In genomic region chr5:72955768-72956323, GRCh38 we compare ENCODE assay signal across 8 cellular contexts. TPM values are rescaled to one million over a fixed set of nuclear protein-coding genes. Genes with fewer than 3 reads are reported as not detected.
DNase-seq lines count a peak whose midpoint lies in the region; ATAC-seq and TF ChIP-seq lines count a peak whose summit lies in the region.

A gene with protein sequence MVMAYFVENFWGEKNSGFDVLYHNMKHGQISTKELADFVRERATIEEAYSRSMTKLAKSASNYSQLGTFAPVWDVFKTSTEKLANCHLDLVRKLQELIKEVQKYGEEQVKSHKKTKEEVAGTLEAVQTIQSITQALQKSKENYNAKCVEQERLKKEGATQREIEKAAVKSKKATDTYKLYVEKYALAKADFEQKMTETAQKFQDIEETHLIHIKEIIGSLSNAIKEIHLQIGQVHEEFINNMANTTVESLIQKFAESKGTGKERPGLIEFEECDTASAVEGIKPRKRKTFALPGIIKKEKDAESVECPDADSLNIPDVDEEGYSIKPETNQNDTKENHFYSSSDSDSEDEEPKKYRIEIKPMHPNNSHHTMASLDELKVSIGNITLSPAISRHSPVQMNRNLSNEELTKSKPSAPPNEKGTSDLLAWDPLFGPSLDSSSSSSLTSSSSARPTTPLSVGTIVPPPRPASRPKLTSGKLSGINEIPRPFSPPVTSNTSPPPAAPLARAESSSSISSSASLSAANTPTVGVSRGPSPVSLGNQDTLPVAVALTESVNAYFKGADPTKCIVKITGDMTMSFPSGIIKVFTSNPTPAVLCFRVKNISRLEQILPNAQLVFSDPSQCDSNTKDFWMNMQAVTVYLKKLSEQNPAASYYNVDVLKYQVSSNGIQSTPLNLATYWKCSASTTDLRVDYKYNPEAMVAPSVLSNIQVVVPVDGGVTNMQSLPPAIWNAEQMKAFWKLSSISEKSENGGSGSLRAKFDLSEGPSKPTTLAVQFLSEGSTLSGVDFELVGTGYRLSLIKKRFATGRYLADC (plus strand): TSS chr5:72956041. CDS start chr5:72956097, 56 bp downstream.

- no peaks in the 10 kb centered on the region for H4K20me1 ChIP-seq in mammary epithelial cell (ENCODE audit: insufficient read depth, low read length)

- POLR2A ChIA-PET in AG04449 (lab: Yijun Ruan, JAX) = interaction anchor here (1.0 kb wide), 1 partner anchor 488 kb away, joined by 3 read pairs; no protein-coding TSS in a partner anchor

- H3K79me2 ChIP-seq in mammary epithelial cell (ENCODE audit: insufficient read depth, low read length) = peaks cover 50% of the 10 kb centered on the region

- DNase-seq in AG04449 (ENCODE audit: low read depth, low spot score) (peak; percentile 65), NCI-H2196 (lab: John Stamatoyannopoulos, UW; ENCODE audit: unreplicated experiment) (peak; percentile 87), WERI-Rb-1 (peak; percentile 97), mammary epithelial cell (peak; percentile 97)

- 1% methylated on average over 18 of the region's 64 CpGs for WGBS in mammary epithelial cell (ENCODE audit: low coverage, missing lambda C conversion rate)

- in situ Hi-C loops in mammary epithelial cell (cut with MboI; ENCODE audit: low sequenced_read_pairs in 2 of 2) = no loop called here

- H3K9me3 ChIP-seq in WERI-Rb-1 (ENCODE audit: severe bottlenecking) (no peaks in the 10 kb centered on the region), mammary epithelial cell (replicated peaks; ENCODE audit: insufficient read depth, low read length) (no peaks in the 10 kb centered on the region), iPS-20b (ENCODE audit: insufficient read depth, low read depth, low read length) (no peaks in the 10 kb centered on the region)

- H2AFZ ChIP-seq in mammary epithelial cell (ENCODE audit: low read depth, low read length) = peak within 1 kb of the TSS; percentile 87

- H3K4me3 ChIP-seq in AG04449 (ENCODE audit: low read depth, low read length) (peak within 1 kb of the TSS; percentile 70), WERI-Rb-1 (ENCODE audit: low read depth, low read length) (peak within 1 kb of the TSS; percentile 87), mammary epithelial cell (replicated peaks in 1 of 3; ENCODE audit: insufficient read depth in 1 of 3, low read depth in 2 of 3, low read length in 3 of 3) (peak within 1 kb of the TSS; percentile 53 to 82 (median 77)), iPS-20b (ENCODE audit: low read length) (peak within 1 kb of the TSS; percentile 70), skin epidermis (peak within 1 kb of the TSS; percentile 57 to 98 (median 91))

- peak within 1 kb of the TSS; percentile 95 for H3K27ac ChIP-seq in WERI-Rb-1
- H3K27ac ChIP-seq in mammary epithelial cell (ENCODE audit: insufficient read depth, low read depth, low read length) = peak within 1 kb of the TSS; percentile 98
- no peak within 1 kb of the TSS for H3K27ac ChIP-seq in iPS-20b (ENCODE audit: low read length)
- H3K27ac ChIP-seq in skin epidermis = peak within 1 kb of the TSS; percentile 84 to 99 (median 96)

- no TSS peak for BruUV-seq in mammary epithelial cell (replicated peaks; lab: Mats Ljungman, UMichigan)

- CTCF ChIA-PET in AG04449 (lab: Yijun Ruan, JAX) (interaction anchor here (0.7 to 2.8 kb wide), 14 partner anchors 10 to 262 kb away, joined by 3 to 19 read pairs (median 4); no protein-coding TSS in a partner anchor), mammary epithelial cell (lab: Charles Lee; ENCODE audit: low non-redundant PET) (interaction anchor here (0.7 kb wide), 1 partner anchor 60 kb away, joined by 4 read pairs; no protein-coding TSS in a partner anchor)

- H3K27me3 ChIP-seq in WERI-Rb-1 (ENCODE audit: insufficient read depth, low read depth, severe bottlenecking) (no peaks in the 10 kb centered on the region), mammary epithelial cell (ENCODE audit: insufficient read depth, low read length) (no peaks in the 10 kb centered on the region), iPS-20b (ENCODE audit: insufficient read depth, low read length) (peaks cover 19% of the 10 kb centered on the region; the same call in 1 of the 2 replicates)

- H3K4me1 ChIP-seq in mammary epithelial cell (ENCODE audit: insufficient read depth, low read length) = peaks cover 24% of the 10 kb centered on the region
- peaks cover 14% of the 10 kb centered on the region for H3K4me1 ChIP-seq in iPS-20b (ENCODE audit: insufficient read depth, low read length)

- TF ChIP-seq CTCF in AG04449 (IDR thresholded peaks at IDR 0.05; ENCODE audit: insufficient read depth, low read length, missing control alignments) = peak; percentile 95
- TF ChIP-seq CTCF in WERI-Rb-1 (IDR thresholded peaks at IDR 0.05; ENCODE audit: low read depth, low read length) = peak; percentile 81
- TF ChIP-seq CTCF in mammary epithelial cell (conservative IDR thresholded peaks at IDR 0.05 in 1 of 2, IDR thresholded peaks at IDR 0.05 in 1 of 2; ENCODE audit: extremely low read depth in 1 of 2, insufficient read depth in 1 of 2, low read depth in 1 of 2, low read length in 2 of 2) = peak; percentile 58 to 85

- H3K9ac ChIP-seq in mammary epithelial cell (ENCODE audit: insufficient read depth, low read length) (peak within 1 kb of the TSS; percentile 92), iPS-20b (ENCODE audit: low read depth, low read length) (peak within 1 kb of the TSS; percentile 75)

- dilution Hi-C loops in mammary epithelial cell (cut with HindIII; ENCODE audit: low sequenced_read_pairs) = no loop called here

- H3K4me2 ChIP-seq in mammary epithelial cell (ENCODE audit: insufficient read depth, low read depth, low read length) = peak within 1 kb of the TSS; percentile 99

- ATAC-seq in GM18870 (IDR thresholded peaks at IDR 0.05; ENCODE audit: unreplicated experiment) = peak; percentile 70
- peak; percentile 90 for ATAC-seq in HG03108 (IDR thresholded peaks at IDR 0.05; ENCODE audit: unreplicated experiment)

- no peaks in the 10 kb centered on the region; the same call in 1 of the 2 replicates for H3K36me3 ChIP-seq in WERI-Rb-1
- no peaks in the 10 kb centered on the region for H3K36me3 ChIP-seq in mammary epithelial cell (ENCODE audit: insufficient read depth, low read length)
- no peaks in the 10 kb centered on the region for H3K36me3 ChIP-seq in iPS-20b (ENCODE audit: insufficient read depth, low read depth, low read length)

- intact Hi-C loops in mammary epithelial cell (cut with micrococcal nuclease) = loop anchor here (1.0 to 10.0 kb wide), 8 partner anchors 36 to 543 kb away; partner anchors contain the start of gene BTF3

RNA-seq across cellular contexts. Expression of the gene that starts here (rescaled TPM):
- total RNA-seq in mammary epithelial cell = 10 to 100 TPM; 15.5 to 25.5 TPM
- polyA plus RNA-seq in mammary epithelial cell = 9.3 TPM
- 11.8 TPM for polyA minus RNA-seq in mammary epithelial cell
